18 cellular contexts compared by ENCODE assay signal in the genomic region with DNA sequence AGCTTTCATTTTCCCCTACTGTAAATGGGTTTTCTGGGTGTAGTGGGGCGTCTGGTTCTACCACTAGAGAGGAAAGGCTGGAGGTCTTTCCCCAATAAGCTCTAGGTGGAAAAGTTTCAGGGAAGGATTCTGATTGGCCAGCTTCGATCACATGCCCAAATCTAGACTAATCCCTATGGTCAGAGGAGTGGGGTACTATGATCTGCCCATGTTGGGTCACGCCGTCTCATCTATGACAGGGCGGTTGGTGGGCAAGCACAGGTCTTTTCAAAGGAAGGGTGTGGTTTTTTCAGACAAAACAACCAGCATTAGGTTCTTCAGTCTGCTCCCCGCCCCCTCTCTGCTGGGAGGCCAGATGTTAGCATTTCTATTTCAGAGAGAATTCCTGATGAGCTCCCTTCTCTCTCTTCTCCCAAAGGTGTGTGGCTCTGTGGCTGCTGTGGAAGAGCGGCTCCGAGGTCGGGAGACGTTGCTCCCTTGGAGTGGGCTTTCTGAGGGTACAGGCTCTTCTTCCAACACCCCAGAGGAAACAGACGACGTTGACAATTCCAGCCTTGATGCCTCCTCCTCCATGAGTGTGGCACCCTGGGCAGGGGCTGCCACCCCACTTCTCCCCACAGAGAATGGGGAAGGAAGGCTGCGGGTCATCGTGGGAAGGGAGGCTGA. TPM values are rescaled to one million over a fixed set of nuclear protein-coding genes. Genes with fewer than 3 reads are reported as not detected.
A peak's percentile ranks its signal among the peaks of the same experiment; 100 is the strongest.
DNase-seq lines count a peak whose midpoint lies in the region; ATAC-seq and TF ChIP-seq lines count a peak whose summit lies in the region.
"Had no signal": no experiment of that assay in that cellular context is flagged by ENCODE, and none has a peak within 500 bp of the region (broad histone marks: within the 10 kb centered on the region; RNA-seq: fewer than 3 reads in every experiment).

No MANE protein-coding gene starts in this region.

- DNase-seq in MCF 10A (ENCODE audit: unreplicated experiment) (no peak), breast epithelium (ENCODE audit: low spot score in 2 of 2) (no peak), chondrocyte (ENCODE audit: low spot score) (peak; percentile 57), cerebellar nuclear complex (lab: John Stamatoyannopoulos, UW) (no peak), AG08395 (ENCODE audit: low spot score) (no peak)
- peak; percentile 31 for DNase-seq in activated CD4-positive, alpha-beta T cell treated with anti-CD3 and anti-CD28 coated beads, Interleukin-2, amount 50 U/mL, for 1 hour
- DNase-seq: hypothalamus, NCI-H1930, SHP77, stomach had no signal

- H3K27ac ChIP-seq in breast epithelium = no peak overlapping the region
- H3K27ac ChIP-seq: parathyroid adenoma, stomach had no signal

- ATAC-seq in GM21717 (IDR thresholded peaks at IDR 0.05; ENCODE audit: unreplicated experiment) = no peak

- TF ChIP-seq CTCF in MCF 10A (IDR thresholded peaks at IDR 0.05; ENCODE audit: unreplicated experiment) = no peak
- no peak for TF ChIP-seq CTCF in breast epithelium (IDR thresholded peaks at IDR 0.05)
- no peak for TF ChIP-seq CTCF in chondrocyte (IDR thresholded peaks at IDR 0.05)

- H3K27me3 Mint-ChIP-seq in MCF 10A (ENCODE audit: insufficient read depth, unreplicated experiment) = no peaks in the 10 kb centered on the region
- H3K27me3 Mint-ChIP-seq in chondrocyte (ENCODE audit: low read depth) = no peaks in the 10 kb centered on the region
- H3K27me3 Mint-ChIP-seq in stimulated activated naive CD8-positive, alpha-beta T cell treated with anti-CD3 and anti-CD28 coated beads, Interleukin-15, Interleukin-2, amounts not matched to agents 100 ng/mL and 50 ng/mL, for 24 hours = no peaks in the 10 kb centered on the region
- H3K27me3 Mint-ChIP-seq: B cell had no signal

- POLR2A ChIA-PET in MCF 10A (lab: Yijun Ruan, JAX) = interaction anchor here (1.2 kb wide), 1 partner anchor 10 kb away, joined by 3 read pairs; a partner anchor contains a TSS

- no peak for TF ChIP-seq POLR2A in breast epithelium (IDR thresholded peaks at IDR 0.05)

- no peaks in the 10 kb centered on the region for H3K36me3 ChIP-seq in breast epithelium

- BruUV-seq in MCF 10A (replicated peaks; lab: Mats Ljungman, UMichigan) = no TSS peak

- H3K4me3 Mint-ChIP-seq in MCF 10A (ENCODE audit: unreplicated experiment) (no peak overlapping the region), chondrocyte (ENCODE audit: unreplicated experiment) (no peak overlapping the region)
- H3K4me3 Mint-ChIP-seq in stimulated activated naive CD8-positive, alpha-beta T cell treated with anti-CD3 and anti-CD28 coated beads, Interleukin-15, Interleukin-2, amounts not matched to agents 100 ng/mL and 50 ng/mL, for 24 hours = no peak overlapping the region
- H3K4me3 Mint-ChIP-seq: B cell had no signal

- H3K27ac Mint-ChIP-seq in MCF 10A (ENCODE audit: low read depth, unreplicated experiment) (peak overlapping the region; percentile 24), chondrocyte (ENCODE audit: unreplicated experiment) (no peak overlapping the region)
- peak overlapping the region; percentile 88 for H3K27ac Mint-ChIP-seq in stimulated activated naive CD8-positive, alpha-beta T cell treated with anti-CD3 and anti-CD28 coated beads, Interleukin-15, Interleukin-2, amounts not matched to agents 100 ng/mL and 50 ng/mL, for 24 hours
- H3K27ac Mint-ChIP-seq: B cell had no signal

- no peaks in the 10 kb centered on the region for H3K9me3 ChIP-seq in breast epithelium
- H3K9me3 ChIP-seq: stomach had no signal

- intact Hi-C loops in MCF 10A (cut with micrococcal nuclease) = no loop called here
- intact Hi-C loops in breast epithelium (cut with DNase I; ENCODE audit: low total_unique reads) = no loop called here

- H3K36me3 Mint-ChIP-seq in MCF 10A (ENCODE audit: insufficient read depth, unreplicated experiment) = peaks cover 44% of the 10 kb centered on the region
- H3K36me3 Mint-ChIP-seq in chondrocyte (ENCODE audit: low read depth) = peaks cover 5% of the 10 kb centered on the region
- H3K36me3 Mint-ChIP-seq in stimulated activated naive CD8-positive, alpha-beta T cell treated with anti-CD3 and anti-CD28 coated beads, Interleukin-15, Interleukin-2, amounts not matched to agents 100 ng/mL and 50 ng/mL, for 24 hours (ENCODE audit: low read depth) = peaks cover 36% of the 10 kb centered on the region

- no peak overlapping the region for H3K4me3 ChIP-seq in breast epithelium
- H3K4me3 ChIP-seq: lung, stomach had no signal

- no peaks in the 10 kb centered on the region for H3K4me1 Mint-ChIP-seq in MCF 10A (ENCODE audit: insufficient read depth, unreplicated experiment)
- no peaks in the 10 kb centered on the region for H3K4me1 Mint-ChIP-seq in chondrocyte (ENCODE audit: low read depth)
- H3K4me1 Mint-ChIP-seq in stimulated activated naive CD8-positive, alpha-beta T cell treated with anti-CD3 and anti-CD28 coated beads, Interleukin-15, Interleukin-2, amounts not matched to agents 100 ng/mL and 50 ng/mL, for 24 hours (ENCODE audit: low read depth) = peaks cover 59% of the 10 kb centered on the region

- H3K4me1 ChIP-seq in breast epithelium = no peaks in the 10 kb centered on the region
- H3K4me1 ChIP-seq: parathyroid adenoma had no signal

- H3K9me3 Mint-ChIP-seq in MCF 10A (ENCODE audit: unreplicated experiment) (no peaks in the 10 kb centered on the region), chondrocyte (ENCODE audit: low read depth) (no peaks in the 10 kb centered on the region)
- H3K9me3 Mint-ChIP-seq in stimulated activated naive CD8-positive, alpha-beta T cell treated with anti-CD3 and anti-CD28 coated beads, Interleukin-15, Interleukin-2, amounts not matched to agents 100 ng/mL and 50 ng/mL, for 24 hours = no peaks in the 10 kb centered on the region

- H3K27me3 ChIP-seq in breast epithelium = no peaks in the 10 kb centered on the region
- H3K27me3 ChIP-seq: stomach had no signal

- CTCF ChIA-PET in MCF 10A (lab: Yijun Ruan, JAX) = no interaction called here

RNA-seq across cellular contexts. Expression of a gene that starts 9.8 kb away (rescaled TPM):
- total RNA-seq in MCF 10A (2022) = 21.0 and 25.9 TPM in 2 replicates
- total RNA-seq in breast epithelium = 10 to 100 TPM; 14.6 to 19.3 (median 18.7) TPM
- total RNA-seq in chondrocyte = 29.9 to 41.5 TPM (median 31.8 TPM) in 3 replicates

RNA-seq across cellular contexts. Expression of a gene that starts 54.3 kb away (rescaled TPM):
- total RNA-seq in MCF 10A (2022) (not detected in 2 replicates), breast epithelium (1 to 10 TPM in 1 of 3 donors, under 1 TPM in 1, not detected in 1; 0.66 to 1.0 TPM), chondrocyte (not detected in 3 replicates)
- total RNA-seq: bronchial epithelial cell, epithelial cell of proximal tubule, G401 had no signal

Comparison
In these comparisons a context has a peak if more than half of its experiments do, and no peak if none do; other contexts are left out.
1. DNase-seq: peak in activated CD4-positive, alpha-beta T cell treated with anti-CD3 and anti-CD28 coated beads, Interleukin-2, amount 50 U/mL, for 1 hour (single experiment) and chondrocyte (single experiment); none in MCF 10A (single experiment), breast epithelium (0 of 2), cerebellar nuclear complex (0 of 2) and AG08395 (single experiment).